ENCODE assay signal across 9 cellular contexts in genomic region chr17:38427160-38427949, GRCh38. TPM values are rescaled to one million over a fixed set of nuclear protein-coding genes. Genes with fewer than 3 reads are reported as not detected.
A peak's percentile ranks its signal among the peaks of the same experiment; 100 is the strongest.
DNase-seq lines count a peak whose midpoint lies in the region; ATAC-seq and TF ChIP-seq lines count a peak whose summit lies in the region.
"Had no signal": no experiment of that assay in that cellular context is flagged by ENCODE, and none has a peak within 500 bp of the region (broad histone marks: within the 10 kb centered on the region; RNA-seq: fewer than 3 reads in every experiment).

No MANE protein-coding gene starts in this region.

- H2BK120ac ChIP-seq in neuronal stem cell (ENCODE audit: low read depth, low read length), result no peak overlapping the region

- H3K27ac ChIP-seq in CD4-positive, alpha-beta T cell (ENCODE audit: low read depth, low read length), result no peak overlapping the region
- H3K27ac ChIP-seq in PC-3 (ENCODE audit: low read length) (no peak overlapping the region), endodermal cell (ENCODE audit: low read depth, low read length) (no peak overlapping the region), neuronal stem cell (replicated peaks; ENCODE audit: low read length) (no peak overlapping the region)

- peak overlapping the region; percentile 49 for H2BK5ac ChIP-seq in neuronal stem cell (ENCODE audit: low read length)

- peak overlapping the region; percentile 91 for H2AK5ac ChIP-seq in neuronal stem cell (ENCODE audit: low read depth, low read length)

- peak overlapping the region; percentile 79 for H3K4me3 Mint-ChIP-seq in CD4-positive, alpha-beta T cell
- H3K4me3 Mint-ChIP-seq in endodermal cell, result peak overlapping the region; percentile 57

- 79 to 81% methylated on average over 6 to 7 of the region's 7 CpGs for WGBS in endodermal cell (ENCODE audit: insufficient coverage in 1 of 2, insufficient read length in 1 of 2), 2 experiments
- WGBS in neuronal stem cell (ENCODE audit: extremely low coverage in 2 of 2, insufficient read length in 2 of 2, insufficient replicate concordance in 1 of 2), 2 donors, result no CpG with 5 or more reads among the region's 7 CpGs

- peak overlapping the region; percentile 63 for H2BK12ac ChIP-seq in neuronal stem cell (ENCODE audit: low read length)

- peaks cover 17% of the 10 kb centered on the region for H3K27me3 ChIP-seq in CD4-positive, alpha-beta T cell (ENCODE audit: control insufficient read depth, insufficient read depth, low read length)
- no peaks in the 10 kb centered on the region for H3K27me3 ChIP-seq in PC-3 (ENCODE audit: low read length)
- peaks cover 33% of the 10 kb centered on the region for H3K27me3 ChIP-seq in endodermal cell (ENCODE audit: control insufficient read depth, insufficient read depth, low read length, poor library complexity, severe bottlenecking)
- peaks cover 0 to 11% (median 0%) of the 10 kb centered on the region in 3 experiments for H3K27me3 ChIP-seq in neuronal stem cell (ENCODE audit: control insufficient read depth in 3 of 3, insufficient read depth in 3 of 3, low read depth in 1 of 3, low read length in 3 of 3)

- DNase-seq in CD4-positive, alpha-beta T cell, result no peak
- DNase-seq in PC-3 (no peak), endodermal cell (peak; percentile 52), neuronal stem cell (ENCODE audit: low spot score) (no peak), NCI-H526 (lab: John Stamatoyannopoulos, UW) (no peak), HK-2 (ENCODE audit: unreplicated experiment) (no peak), NCI-H510A (lab: John Stamatoyannopoulos, UW) (no peak)
- DNase-seq: NCI-H1092 treated with DMSO at 0.1 percent for 48 hours had no signal

- H2AFZ ChIP-seq in PC-3 (ENCODE audit: low read length) (peak overlapping the region; percentile 92), neuronal stem cell (ENCODE audit: low read length) (peak overlapping the region; percentile 88)

- CTCF ChIA-PET in CD4-positive, alpha-beta T cell (lab: Charles Lee), result no interaction called here
- CTCF ChIA-PET in PC-3 (lab: Charles Lee), result interaction anchor here (1.0 kb wide), 1 partner anchor 160 kb away, joined by 4 read pairs; no protein-coding TSS in a partner anchor

- H4K91ac ChIP-seq in neuronal stem cell (ENCODE audit: low read depth, low read length, poor library complexity), result no peak overlapping the region

- H3K4me1 Mint-ChIP-seq in CD4-positive, alpha-beta T cell (ENCODE audit: low read depth), result peaks cover 20% of the 10 kb centered on the region
- H3K4me1 Mint-ChIP-seq in endodermal cell, result peaks cover 7% of the 10 kb centered on the region

- H4K8ac ChIP-seq in neuronal stem cell (ENCODE audit: low read depth, low read length), result no peak overlapping the region

- no TSS peak for BruUV-seq in PC-3 (replicated peaks; lab: Mats Ljungman, UMichigan)

- peak overlapping the region; percentile 53 for H3K4ac ChIP-seq in neuronal stem cell (ENCODE audit: low read length)

- no peak overlapping the region for H3K23ac ChIP-seq in neuronal stem cell (ENCODE audit: low read depth, low read length, poor library complexity)

- H3K9me2 ChIP-seq in PC-3 (replicated peaks; ENCODE audit: low read length), result no peaks in the 10 kb centered on the region

- peaks cover 35% of the 10 kb centered on the region for H3K27me3 Mint-ChIP-seq in CD4-positive, alpha-beta T cell
- peaks cover 51% of the 10 kb centered on the region for H3K27me3 Mint-ChIP-seq in endodermal cell (ENCODE audit: insufficient read depth)

- H3K9me3 ChIP-seq in CD4-positive, alpha-beta T cell (ENCODE audit: control insufficient read depth, low read length), result no peaks in the 10 kb centered on the region
- no peaks in the 10 kb centered on the region for H3K9me3 ChIP-seq in PC-3 (ENCODE audit: low read length)
- H3K9me3 ChIP-seq in endodermal cell (ENCODE audit: control insufficient read depth, low read length), result no peaks in the 10 kb centered on the region
- no peaks in the 10 kb centered on the region for H3K9me3 ChIP-seq in neuronal stem cell (replicated peaks in 1 of 2; ENCODE audit: control insufficient read depth in 2 of 2, insufficient read depth in 1 of 2, low read depth in 1 of 2, low read length in 2 of 2)

- TF ChIP-seq CTCF in CD4-positive, alpha-beta T cell (IDR thresholded peaks at IDR 0.05), result no peak
- TF ChIP-seq CTCF in PC-3 (conservative IDR thresholded peaks at IDR 0.05; ENCODE audit: low read depth, low read length), result no peak
- no peak for TF ChIP-seq CTCF in endodermal cell (conservative IDR thresholded peaks at IDR 0.05)

- no peaks in the 10 kb centered on the region for H4K20me1 ChIP-seq in PC-3 (ENCODE audit: low read length)

- no peaks in the 10 kb centered on the region for H3K79me1 ChIP-seq in neuronal stem cell (ENCODE audit: low read depth, low read length)

- H3K27ac Mint-ChIP-seq in CD4-positive, alpha-beta T cell, result peak overlapping the region; percentile 5
- no peak overlapping the region for H3K27ac Mint-ChIP-seq in endodermal cell

- H3K79me2 ChIP-seq in PC-3 (ENCODE audit: low read length), result no peaks in the 10 kb centered on the region

- H3K4me2 ChIP-seq in PC-3 (ENCODE audit: low read length), result peak overlapping the region; percentile 92
- peak overlapping the region; percentile 99 for H3K4me2 ChIP-seq in neuronal stem cell (ENCODE audit: insufficient read depth, low read length, poor library complexity, severe bottlenecking)

- ATAC-seq in CD4-positive, alpha-beta T cell (ENCODE audit: poor library complexity), result no peak
- ATAC-seq in PC-3 (no peak), GM21515 (IDR thresholded peaks at IDR 0.05; ENCODE audit: unreplicated experiment) (no peak)

- H3K4me1 ChIP-seq in PC-3 (ENCODE audit: insufficient read depth, low read length) (peaks cover 12% of the 10 kb centered on the region), endodermal cell (ENCODE audit: control insufficient read depth, insufficient read depth, low read length) (no peaks in the 10 kb centered on the region), neuronal stem cell (ENCODE audit: control insufficient read depth in 2 of 2, insufficient read depth in 1 of 2, low read depth in 1 of 2, low read length in 2 of 2) (peaks cover 14 to 33% of the 10 kb centered on the region in 2 donors)

- H3F3A ChIP-seq in PC-3 (ENCODE audit: low read length, unreplicated experiment), result no peaks in the 10 kb centered on the region

- H3K14ac ChIP-seq in neuronal stem cell (ENCODE audit: low read length), result no peak overlapping the region

- H3K36me3 ChIP-seq in PC-3 (ENCODE audit: low read depth, low read length), result no peaks in the 10 kb centered on the region
- no peaks in the 10 kb centered on the region for H3K36me3 ChIP-seq in endodermal cell (ENCODE audit: control insufficient read depth, insufficient read depth, low read length)
- no peaks in the 10 kb centered on the region for H3K36me3 ChIP-seq in neuronal stem cell (replicated peaks in 1 of 2; ENCODE audit: control insufficient read depth in 2 of 2, insufficient read depth in 2 of 2, low read length in 2 of 2)

- peak overlapping the region; percentile 0 for H2BK15ac ChIP-seq in neuronal stem cell (ENCODE audit: low read length)

- peak overlapping the region; percentile 85 for H3K18ac ChIP-seq in neuronal stem cell (ENCODE audit: low read length)

- H3K9ac ChIP-seq in PC-3 (ENCODE audit: low read length) (peak overlapping the region; percentile 57), endodermal cell (ENCODE audit: extremely low read depth, low read length, poor library complexity, severe bottlenecking) (no peak overlapping the region), neuronal stem cell (ENCODE audit: low read depth, low read length, poor library complexity) (peak overlapping the region; percentile 70)

- intact Hi-C loops in CD4-positive, alpha-beta T cell (cut with DNase I, micrococcal nuclease), result no loop called here
- intact Hi-C loops in PC-3 (cut with micrococcal nuclease), result loop anchor here (10.0 kb wide), 1 partner anchor 237 kb away; no protein-coding TSS in a partner anchor

- H3K4me3 ChIP-seq in PC-3 (ENCODE audit: low read length), result peak overlapping the region; percentile 82
- peak overlapping the region; percentile 70 for H3K4me3 ChIP-seq in endodermal cell (ENCODE audit: low read length)
- peak overlapping the region; percentile 50 to 76 for H3K4me3 ChIP-seq in neuronal stem cell (ENCODE audit: low read length in 2 of 2)

- POLR2A ChIA-PET in CD4-positive, alpha-beta T cell (lab: Charles Lee), result interaction anchor here (0.9 kb wide), 1 partner anchor 11 kb away, joined by 4 read pairs; no protein-coding TSS in a partner anchor
- POLR2A ChIA-PET in PC-3 (lab: Charles Lee; ENCODE audit: unreplicated experiment), result no interaction called here

- no peaks in the 10 kb centered on the region for H3K9me3 Mint-ChIP-seq in CD4-positive, alpha-beta T cell
- H3K9me3 Mint-ChIP-seq in endodermal cell, result no peaks in the 10 kb centered on the region

- H3K36me3 Mint-ChIP-seq in CD4-positive, alpha-beta T cell (ENCODE audit: low read depth), result no peaks in the 10 kb centered on the region
- no peaks in the 10 kb centered on the region for H3K36me3 Mint-ChIP-seq in endodermal cell (ENCODE audit: low read depth)

RNA-seq across cellular contexts. Expression of gene ARHGAP23, which starts 0.9 kb away (rescaled TPM):
- under 1 TPM in 1 of 2 experiments, not detected in 1; 0.73 TPM for total RNA-seq in CD4-positive, alpha-beta T cell
- total RNA-seq in PC-3 (2014; rRNA removed) (9.0 and 10.6 TPM in 2 replicates), endodermal cell (10 to 100 TPM in 1 of 2 donors, 1 to 10 TPM in 1; 9.4 to 18.0 TPM)
- polyA plus RNA-seq in endodermal cell (2013, experiment 1 of 2), result 22.0 TPM
- polyA plus RNA-seq in endodermal cell (2013, experiment 2 of 2), result 12.8 TPM
- 15.0 TPM for polyA plus RNA-seq in neuronal stem cell (2013, experiment 1 of 2)
- 15.8 TPM for polyA plus RNA-seq in neuronal stem cell (2013, experiment 2 of 2)
